ENCODE assay signal across 1 cellular context in the genomic region with DNA sequence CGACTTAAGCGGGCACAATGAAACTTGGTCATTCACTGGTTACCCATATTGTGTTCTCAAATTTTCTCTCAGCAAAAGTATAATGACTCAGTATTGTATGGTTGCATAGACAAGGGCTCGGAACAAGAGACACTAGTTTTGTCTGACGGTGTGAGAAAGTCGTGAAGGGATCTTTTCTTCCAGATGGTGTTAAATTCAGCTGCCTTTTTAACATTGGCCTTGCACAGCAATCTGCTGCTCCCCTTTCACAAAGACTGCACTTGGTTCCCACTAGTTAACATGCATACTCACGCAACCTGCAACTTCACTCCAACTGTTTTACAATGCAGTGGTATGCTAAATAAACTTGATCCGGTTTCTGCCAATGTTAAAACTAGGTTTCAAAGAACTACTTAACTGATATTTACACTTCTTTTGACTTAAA.
A peak's percentile ranks its signal among the peaks of the same experiment; 100 is the strongest.
TF ChIP-seq lines count a peak whose summit lies in the region.

No MANE protein-coding gene starts in this region.

TF ChIP-seq in HEK293, 187 proteins besides CTCF, POLR2A, EP300 and RAD21 (continued from another document):
- TF ChIP-seq, protein P1, sequence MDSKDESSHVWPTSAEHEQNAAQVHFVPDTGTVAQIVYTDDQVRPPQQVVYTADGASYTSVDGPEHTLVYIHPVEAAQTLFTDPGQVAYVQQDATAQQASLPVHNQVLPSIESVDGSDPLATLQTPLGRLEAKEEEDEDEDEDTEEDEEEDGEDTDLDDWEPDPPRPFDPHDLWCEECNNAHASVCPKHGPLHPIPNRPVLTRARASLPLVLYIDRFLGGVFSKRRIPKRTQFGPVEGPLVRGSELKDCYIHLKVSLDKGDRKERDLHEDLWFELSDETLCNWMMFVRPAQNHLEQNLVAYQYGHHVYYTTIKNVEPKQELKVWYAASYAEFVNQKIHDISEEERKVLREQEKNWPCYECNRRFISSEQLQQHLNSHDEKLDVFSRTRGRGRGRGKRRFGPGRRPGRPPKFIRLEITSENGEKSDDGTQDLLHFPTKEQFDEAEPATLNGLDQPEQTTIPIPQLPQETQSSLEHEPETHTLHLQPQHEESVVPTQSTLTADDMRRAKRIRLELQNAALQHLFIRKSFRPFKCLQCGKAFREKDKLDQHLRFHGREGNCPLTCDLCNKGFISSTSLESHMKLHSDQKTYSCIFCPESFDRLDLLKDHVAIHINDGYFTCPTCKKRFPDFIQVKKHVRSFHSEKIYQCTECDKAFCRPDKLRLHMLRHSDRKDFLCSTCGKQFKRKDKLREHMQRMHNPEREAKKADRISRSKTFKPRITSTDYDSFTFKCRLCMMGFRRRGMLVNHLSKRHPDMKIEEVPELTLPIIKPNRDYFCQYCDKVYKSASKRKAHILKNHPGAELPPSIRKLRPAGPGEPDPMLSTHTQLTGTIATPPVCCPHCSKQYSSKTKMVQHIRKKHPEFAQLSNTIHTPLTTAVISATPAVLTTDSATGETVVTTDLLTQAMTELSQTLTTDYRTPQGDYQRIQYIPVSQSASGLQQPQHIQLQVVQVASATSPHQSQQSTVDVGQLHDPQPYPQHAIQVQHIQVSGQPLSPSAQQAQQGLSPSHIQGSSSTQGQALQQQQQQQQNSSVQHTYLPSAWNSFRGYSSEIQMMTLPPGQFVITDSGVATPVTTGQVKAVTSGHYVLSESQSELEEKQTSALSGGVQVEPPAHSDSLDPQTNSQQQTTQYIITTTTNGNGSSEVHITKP (tag by site-specific recombination; IDR thresholded peaks at IDR 0.05), result peak; percentile 87
- 0 out of 2 replicates have a peak, but pooled peaks have one; percentile 21 for TF ChIP-seq PRDM1 (tag by site-specific recombination; IDR thresholded peaks at IDR 0.05)
- TF ChIP-seq, protein P2, sequence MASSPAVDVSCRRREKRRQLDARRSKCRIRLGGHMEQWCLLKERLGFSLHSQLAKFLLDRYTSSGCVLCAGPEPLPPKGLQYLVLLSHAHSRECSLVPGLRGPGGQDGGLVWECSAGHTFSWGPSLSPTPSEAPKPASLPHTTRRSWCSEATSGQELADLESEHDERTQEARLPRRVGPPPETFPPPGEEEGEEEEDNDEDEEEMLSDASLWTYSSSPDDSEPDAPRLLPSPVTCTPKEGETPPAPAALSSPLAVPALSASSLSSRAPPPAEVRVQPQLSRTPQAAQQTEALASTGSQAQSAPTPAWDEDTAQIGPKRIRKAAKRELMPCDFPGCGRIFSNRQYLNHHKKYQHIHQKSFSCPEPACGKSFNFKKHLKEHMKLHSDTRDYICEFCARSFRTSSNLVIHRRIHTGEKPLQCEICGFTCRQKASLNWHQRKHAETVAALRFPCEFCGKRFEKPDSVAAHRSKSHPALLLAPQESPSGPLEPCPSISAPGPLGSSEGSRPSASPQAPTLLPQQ (tag by site-specific recombination; IDR thresholded peaks at IDR 0.05), result no peak
- TF ChIP-seq MZF1 (tag by site-specific recombination; IDR thresholded peaks at IDR 0.05; ENCODE audit: borderline replicate concordance), result peak; percentile 89
- TF ChIP-seq ZNF426 (tag by site-specific recombination; IDR thresholded peaks at IDR 0.05), result no peak
- TF ChIP-seq, protein P3, sequence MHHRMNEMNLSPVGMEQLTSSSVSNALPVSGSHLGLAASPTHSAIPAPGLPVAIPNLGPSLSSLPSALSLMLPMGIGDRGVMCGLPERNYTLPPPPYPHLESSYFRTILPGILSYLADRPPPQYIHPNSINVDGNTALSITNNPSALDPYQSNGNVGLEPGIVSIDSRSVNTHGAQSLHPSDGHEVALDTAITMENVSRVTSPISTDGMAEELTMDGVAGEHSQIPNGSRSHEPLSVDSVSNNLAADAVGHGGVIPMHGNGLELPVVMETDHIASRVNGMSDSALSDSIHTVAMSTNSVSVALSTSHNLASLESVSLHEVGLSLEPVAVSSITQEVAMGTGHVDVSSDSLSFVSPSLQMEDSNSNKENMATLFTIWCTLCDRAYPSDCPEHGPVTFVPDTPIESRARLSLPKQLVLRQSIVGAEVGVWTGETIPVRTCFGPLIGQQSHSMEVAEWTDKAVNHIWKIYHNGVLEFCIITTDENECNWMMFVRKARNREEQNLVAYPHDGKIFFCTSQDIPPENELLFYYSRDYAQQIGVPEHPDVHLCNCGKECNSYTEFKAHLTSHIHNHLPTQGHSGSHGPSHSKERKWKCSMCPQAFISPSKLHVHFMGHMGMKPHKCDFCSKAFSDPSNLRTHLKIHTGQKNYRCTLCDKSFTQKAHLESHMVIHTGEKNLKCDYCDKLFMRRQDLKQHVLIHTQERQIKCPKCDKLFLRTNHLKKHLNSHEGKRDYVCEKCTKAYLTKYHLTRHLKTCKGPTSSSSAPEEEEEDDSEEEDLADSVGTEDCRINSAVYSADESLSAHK (tag by site-specific recombination; IDR thresholded peaks at IDR 0.05), result 0 out of 2 replicates have a peak, but pooled peaks have one; percentile 15
- TF ChIP-seq GFI1B (tag by site-specific recombination; IDR thresholded peaks at IDR 0.05), result no peak
- no peak for TF ChIP-seq KLF8 (tag by site-specific recombination; IDR thresholded peaks at IDR 0.05)
- no peak for TF ChIP-seq ZNF335 (tag by site-specific recombination; conservative IDR thresholded peaks at IDR 0.05)
- no peak for TF ChIP-seq KLF7 (tag by site-specific recombination; IDR thresholded peaks at IDR 0.05; ENCODE audit: borderline replicate concordance)
- TF ChIP-seq, protein P4, sequence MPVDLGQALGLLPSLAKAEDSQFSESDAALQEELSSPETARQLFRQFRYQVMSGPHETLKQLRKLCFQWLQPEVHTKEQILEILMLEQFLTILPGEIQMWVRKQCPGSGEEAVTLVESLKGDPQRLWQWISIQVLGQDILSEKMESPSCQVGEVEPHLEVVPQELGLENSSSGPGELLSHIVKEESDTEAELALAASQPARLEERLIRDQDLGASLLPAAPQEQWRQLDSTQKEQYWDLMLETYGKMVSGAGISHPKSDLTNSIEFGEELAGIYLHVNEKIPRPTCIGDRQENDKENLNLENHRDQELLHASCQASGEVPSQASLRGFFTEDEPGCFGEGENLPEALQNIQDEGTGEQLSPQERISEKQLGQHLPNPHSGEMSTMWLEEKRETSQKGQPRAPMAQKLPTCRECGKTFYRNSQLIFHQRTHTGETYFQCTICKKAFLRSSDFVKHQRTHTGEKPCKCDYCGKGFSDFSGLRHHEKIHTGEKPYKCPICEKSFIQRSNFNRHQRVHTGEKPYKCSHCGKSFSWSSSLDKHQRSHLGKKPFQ (tag by site-specific recombination; IDR thresholded peaks at IDR 0.05), result 0 out of 2 replicates have a peak, but pooled peaks have one; percentile 61
- peak; percentile 98 for TF ChIP-seq ZBTB44 (tag by site-specific recombination; IDR thresholded peaks at IDR 0.05)
- no peak for TF ChIP-seq SP3 (tag by site-specific recombination; IDR thresholded peaks at IDR 0.05)
- no peak for TF ChIP-seq ZFP37 (tag by site-specific recombination; IDR thresholded peaks at IDR 0.05)
- no peak for TF ChIP-seq ZNF776 (tag by site-specific recombination; IDR thresholded peaks at IDR 0.05; ENCODE audit: borderline replicate concordance)
- TF ChIP-seq EGR2 (tag by site-specific recombination; IDR thresholded peaks at IDR 0.05; ENCODE audit: low read depth), result no peak
- TF ChIP-seq ZNF24 (tag by site-specific recombination; IDR thresholded peaks at IDR 0.05), result no peak
